Comparison of ENCODE assay signal across 1 cellular context in genomic region chr20:32695089-32695488, GRCh38.
TF ChIP-seq lines count a peak whose summit lies in the region.

No MANE protein-coding gene starts in this region.

TF ChIP-seq in WTC11, 78 proteins besides CTCF, POLR2A, EP300 and RAD21 (continued from another document):
- TF ChIP-seq ZNF219 (CRISPR knock-in tag; IDR thresholded peaks at IDR 0.05; ENCODE audit: borderline replicate concordance), result no peak
- TF ChIP-seq ZSCAN18 (CRISPR knock-in tag; IDR thresholded peaks at IDR 0.05), result no peak
- no peak for TF ChIP-seq IRF1 (CRISPR knock-in tag; IDR thresholded peaks at IDR 0.05)
- TF ChIP-seq MLX (CRISPR knock-in tag; IDR thresholded peaks at IDR 0.05), result no peak
- TF ChIP-seq HMGXB4 (CRISPR knock-in tag; IDR thresholded peaks at IDR 0.05), result no peak
- no peak for TF ChIP-seq USF2 (CRISPR knock-in tag; IDR thresholded peaks at IDR 0.05)
- no peak for TF ChIP-seq FOXP1 (CRISPR knock-in tag; IDR thresholded peaks at IDR 0.05; ENCODE audit: borderline replicate concordance)
- no peak for TF ChIP-seq GTF2I (CRISPR knock-in tag; conservative IDR thresholded peaks at IDR 0.05)
- no peak for TF ChIP-seq ZBTB43 (CRISPR knock-in tag; IDR thresholded peaks at IDR 0.05)
- no peak for TF ChIP-seq NR1H2 (CRISPR knock-in tag; IDR thresholded peaks at IDR 0.05)
- TF ChIP-seq RORB (CRISPR knock-in tag; IDR thresholded peaks at IDR 0.05), result no peak
